ENCODE assay signal across 8 cellular contexts in genomic region chr19:53511933-53512374, GRCh38. TPM values are rescaled to one million over a fixed set of nuclear protein-coding genes. Genes with fewer than 3 reads are reported as not detected.
DNase-seq lines count a peak whose midpoint lies in the region; ATAC-seq and TF ChIP-seq lines count a peak whose summit lies in the region.

No MANE protein-coding gene starts in this region.

- no peak for TF ChIP-seq POLR2A in Peyer's patch (IDR thresholded peaks at IDR 0.05)

- H3K36me3 Mint-ChIP-seq in activated naive CD4-positive, alpha-beta T cell treated with anti-CD3 and anti-CD28 coated beads, Interleukin-2, amount 50 U/mL, for 72 hours: peaks cover 0 to 7% of the 10 kb centered on the region in 2 donors

- H3K27ac Mint-ChIP-seq in activated naive CD4-positive, alpha-beta T cell treated with anti-CD3 and anti-CD28 coated beads, Interleukin-2, amount 50 U/mL, for 72 hours: no peak overlapping the region

- H3K27me3 ChIP-seq in Peyer's patch (no peaks in the 10 kb centered on the region), cardiac muscle cell (no peaks in the 10 kb centered on the region)

- H3K4me3 ChIP-seq in Peyer's patch (no peak overlapping the region), cardiac muscle cell (no peak overlapping the region)

- H3K36me3 ChIP-seq in Peyer's patch (no peaks in the 10 kb centered on the region), cardiac muscle cell (no peaks in the 10 kb centered on the region)

- peak; percentile 79 to 80 for ATAC-seq in activated naive CD4-positive, alpha-beta T cell treated with anti-CD3 and anti-CD28 coated beads, Interleukin-2, amount 50 U/mL, for 72 hours
- no peak for ATAC-seq in GM21390 (IDR thresholded peaks at IDR 0.05; ENCODE audit: unreplicated experiment)
- no peak for ATAC-seq in HG03175 (IDR thresholded peaks at IDR 0.05; ENCODE audit: unreplicated experiment)

- H3K4me1 ChIP-seq in Peyer's patch (no peaks in the 10 kb centered on the region), cardiac muscle cell (ENCODE audit: low read depth) (no peaks in the 10 kb centered on the region)

- peak in 4 of 6 experiments; percentile 45 to 58 (median 55) for TF ChIP-seq CTCF in Peyer's patch (IDR thresholded peaks at IDR 0.05)
- peak; percentile 72 for TF ChIP-seq CTCF in cardiac muscle cell (IDR thresholded peaks at IDR 0.05; ENCODE audit: low read depth, low read length)

- H3K27ac ChIP-seq in Peyer's patch (no peak overlapping the region), cardiac muscle cell (no peak overlapping the region)

- H3K9me3 Mint-ChIP-seq in activated naive CD4-positive, alpha-beta T cell treated with anti-CD3 and anti-CD28 coated beads, Interleukin-2, amount 50 U/mL, for 72 hours: peaks cover 0 to 10% of the 10 kb centered on the region in 2 donors

- no peaks in the 10 kb centered on the region for H3K9me3 ChIP-seq in Peyer's patch
- H3K9me3 ChIP-seq in cardiac muscle cell (ENCODE audit: low read depth): no peaks in the 10 kb centered on the region

- peak; percentile 49 for DNase-seq in activated gamma-delta T cell treated with Interleukin-2 at 50 U/mL for 16 hours
- no peak for DNase-seq in activated gamma-delta T cell (lab: John Stamatoyannopoulos, UW)
- DNase-seq in Peyer's patch: peak in 2 of 3 donors; percentile 35 to 79
- DNase-seq in activated naive CD4-positive, alpha-beta T cell treated with anti-CD3 and anti-CD28 coated beads, Interleukin-2, amount 50 U/mL, for 72 hours (ENCODE audit: low spot score in 2 of 2): peak in 1 of 2 donors; percentile 48
- DNase-seq in cardiac muscle cell (ENCODE audit: low read depth in 1 of 2, low spot score in 1 of 2): peak; percentile 69 to 80
- peak; percentile 19 for DNase-seq in renal cortical epithelial cell (ENCODE audit: low read depth)

RNA-seq across cellular contexts. Expression of gene ZNF331, which starts 26.0 kb away (rescaled TPM):
- 10 to 100 TPM in 3 of 4 donors, 1 to 10 TPM in 1; 6.8 to 35.5 (median 11.9) TPM for total RNA-seq in Peyer's patch
- 10 to 100 TPM; 28.7 to 69.3 TPM for total RNA-seq in activated naive CD4-positive, alpha-beta T cell treated with anti-CD3 and anti-CD28 coated beads, Interleukin-2, amount 50 U/mL, for 72 hours
- total RNA-seq in cardiac muscle cell: 11.4 and 22.1 TPM in 2 replicates
- polyA plus RNA-seq in cardiac muscle cell: 11.0 and 28.2 TPM in 2 replicates
- 4.0 and 9.3 TPM in 2 replicates for total RNA-seq in renal cortical epithelial cell

RNA-seq across cellular contexts. Expression of gene ZNF813, which starts 44.4 kb away (rescaled TPM):
- 10 to 100 TPM in 1 of 4 donors, 1 to 10 TPM in 3; 3.0 to 27.2 (median 5.8) TPM for total RNA-seq in Peyer's patch
- total RNA-seq in activated naive CD4-positive, alpha-beta T cell treated with anti-CD3 and anti-CD28 coated beads, Interleukin-2, amount 50 U/mL, for 72 hours: 1 to 10 TPM; 5.6 to 7.1 TPM
- total RNA-seq in cardiac muscle cell: 1.9 and 3.5 TPM in 2 replicates
- 2.7 and 3.3 TPM in 2 replicates for polyA plus RNA-seq in cardiac muscle cell
- total RNA-seq in renal cortical epithelial cell: 5.4 and 11.7 TPM in 2 replicates

Comparison
In these comparisons a context has a peak if more than half of its experiments do, and no peak if none do; other contexts are left out.
1. ATAC-seq: peak in activated naive CD4-positive, alpha-beta T cell treated with anti-CD3 and anti-CD28 coated beads, Interleukin-2, amount 50 U/mL, for 72 hours (2 of 2); none in GM21390 (single experiment) and HG03175 (single experiment).